In the genomic region with DNA sequence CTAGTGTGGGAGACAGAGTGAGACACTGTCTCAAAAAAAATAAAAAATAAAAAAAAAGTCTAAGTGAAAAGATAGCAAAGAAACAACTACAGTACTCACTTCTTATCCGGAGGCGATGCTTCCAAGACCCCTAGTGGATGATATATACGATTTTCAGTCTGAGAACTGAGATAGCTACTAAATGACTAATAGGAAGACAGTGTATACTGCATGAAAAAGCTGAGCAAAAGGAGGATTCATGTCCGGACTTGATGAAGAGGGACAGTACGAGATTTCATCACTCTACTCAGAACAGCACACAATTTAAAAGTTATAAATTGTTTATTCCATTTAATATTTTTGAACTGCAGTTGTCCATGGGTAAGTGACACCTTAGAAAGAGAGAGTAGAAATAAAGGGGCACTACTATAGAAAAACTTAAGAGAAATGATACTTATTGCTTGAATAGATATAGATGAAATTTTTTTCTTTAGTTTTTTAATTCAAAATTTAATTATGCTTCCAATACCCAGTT, we compare ENCODE assay signal across 8 cellular contexts.
DNase-seq lines count a peak whose midpoint lies in the region; ATAC-seq, FAIRE-seq and TF ChIP-seq lines count a peak whose summit lies in the region.
"Not testable (repeated sequence)": the region's sequence is repeated elsewhere in the genome, so short reads cannot be mapped to it uniquely, and the experiment has no call there.

No MANE protein-coding gene starts in this region.

- H3K4me3 ChIP-seq in A549; GM12878; bronchial epithelial cell (ENCODE audit: low read depth, low read length); small intestine (ENCODE audit: low read depth in 1 of 2, low read length in 2 of 2): not testable (repeated sequence)
- peak overlapping the region; percentile 15; the same call in 1 of the 2 replicates for H3K4me3 ChIP-seq in LNCaP clone FGC (ENCODE audit: low read depth, low read length)

- ATAC-seq in A549: peak; percentile 64 to 71; a peak in 5 of 6 replicates
- ATAC-seq in GM21717 (IDR thresholded peaks at IDR 0.05; ENCODE audit: unreplicated experiment): peak; percentile 49
- peak; percentile 46; the same call in 2 of the 3 replicates for ATAC-seq in GM12878
- ATAC-seq in foreskin keratinocyte: peak; percentile 90

- not testable (repeated sequence) for H3K27me3 ChIP-seq in GM12878 (replicated peaks in 1 of 2; ENCODE audit: control insufficient read depth in 2 of 2, insufficient read depth in 2 of 2, low read length in 1 of 2); bronchial epithelial cell (ENCODE audit: control insufficient read depth, insufficient read depth, low read length); foreskin keratinocyte; small intestine (ENCODE audit: control insufficient read depth in 2 of 2, insufficient read depth in 2 of 2, low read length in 2 of 2)

- not testable (repeated sequence) for H3K4me2 ChIP-seq in A549; GM12878 (ENCODE audit: control insufficient read depth, insufficient read depth)

- FAIRE-seq in A549 (lab: Jason Lieb, UNC): peak; percentile 100
- FAIRE-seq in GM12878 (lab: Jason Lieb, UNC); bronchial epithelial cell (lab: Jason Lieb, UNC): not testable (repeated sequence)
- FAIRE-seq in small intestine (lab: Jason Lieb, UNC): peak; percentile 80

- RAD21 ChIA-PET in GM12878 (lab: Charles Lee; ENCODE audit: unreplicated experiment): not testable (repeated sequence)

- POLR2A ChIA-PET in A549 (lab: Yijun Ruan, JAX); GM12878 (lab: Charles Lee): not testable (repeated sequence)

- DNase-seq in A549 (ENCODE audit: low read depth in 1 of 2, low spot score in 1 of 2) (peak in 1 of 2 experiments; percentile 1), RPMI8226 (peak; percentile 1), bronchial epithelial cell (ENCODE audit: low read depth) (peak; percentile 54), foreskin keratinocyte (peak; percentile 29 to 40)
- DNase-seq in LNCaP clone FGC (ENCODE audit: low read depth); GM12878 (ENCODE audit: low read depth, low spot score); small intestine: not testable (repeated sequence)

- intact Hi-C loops in GM12878 (cut with micrococcal nuclease; ENCODE audit: unreplicated experiment): not testable (repeated sequence)

- TF ChIP-seq POLR2A in A549 (IDR thresholded peaks at IDR 0.05; ENCODE audit: low read length); GM12878 (IDR thresholded peaks at IDR 0.05; ENCODE audit: low read depth, low read length): not testable (repeated sequence)

- SMC1A ChIA-PET in GM12878 (lab: Charles Lee; ENCODE audit: uncharacterized antibody, unreplicated experiment): not testable (repeated sequence)

- not testable (repeated sequence) for H3K9me3 ChIP-seq in A549; GM12878 (replicated peaks; ENCODE audit: control insufficient read depth, insufficient read depth, low read length); small intestine (ENCODE audit: control insufficient read depth, low read depth)

- not testable (repeated sequence) for H3K4me1 ChIP-seq in A549; GM12878 (ENCODE audit: control insufficient read depth, insufficient read depth, low read length); foreskin keratinocyte; small intestine (ENCODE audit: control insufficient read depth in 2 of 2, insufficient read depth in 1 of 2, low read depth in 1 of 2, low read length in 1 of 2)

- not testable (repeated sequence) for H4K20me1 ChIP-seq in GM12878 (ENCODE audit: control insufficient read depth, insufficient read depth)

- 11% methylated on average over 5 of the region's 5 CpGs for WGBS in A549 (ENCODE audit: missing lambda C conversion rate)
- WGBS in GM12878 (ENCODE audit: insufficient coverage, insufficient replicate concordance, low lambda C conversion rate, missing lambda C conversion rate): 13% methylated on average over 5 of the region's 5 CpGs
- WGBS in small intestine, 3 donors: 76 to 81% (median 79%) methylated on average over 4 of the region's 5 CpGs

- H3K36me3 ChIP-seq in GM12878 (ENCODE audit: control insufficient read depth in 2 of 2, insufficient read depth in 2 of 2, low read length in 1 of 2); bronchial epithelial cell (ENCODE audit: control insufficient read depth, insufficient read depth, low read length); small intestine (ENCODE audit: control insufficient read depth in 2 of 2, insufficient read depth in 2 of 2, low read length in 2 of 2): not testable (repeated sequence)

- not testable (repeated sequence) for TF ChIP-seq EP300 in A549 (IDR thresholded peaks at IDR 0.05); GM12878 (IDR thresholded peaks at IDR 0.05; ENCODE audit: borderline replicate concordance in 1 of 2, control insufficient read depth in 1 of 2, low read depth in 2 of 2, low read length in 2 of 2)

- not testable (repeated sequence) for H3K79me2 ChIP-seq in GM12878 (ENCODE audit: control insufficient read depth, insufficient read depth, low read length)

- not testable (repeated sequence) for TF ChIP-seq RAD21 in A549 (conservative IDR thresholded peaks at IDR 0.05 in 1 of 2, IDR thresholded peaks at IDR 0.05 in 1 of 2); GM12878 (IDR thresholded peaks at IDR 0.05; ENCODE audit: insufficient read depth, low read depth, low read length)

- not testable (repeated sequence) for H2AFZ ChIP-seq in GM12878 (ENCODE audit: control insufficient read depth, low read depth, low read length)

- H3K9ac ChIP-seq in GM12878 (ENCODE audit: control insufficient read depth, insufficient read depth, low read length): not testable (repeated sequence)

- not testable (repeated sequence) for BruUV-seq in GM12878 (replicated peaks; lab: Mats Ljungman, UMichigan)

- in situ Hi-C loops in GM12878 (cut with MboI): not testable (repeated sequence)

- TF ChIP-seq CTCF in A549 (IDR thresholded peaks at IDR 0.05); LNCaP clone FGC (IDR thresholded peaks at IDR 0.05; ENCODE audit: control insufficient read depth, extremely low read depth, insufficient read depth); GM12878 (IDR thresholded peaks at IDR 0.05 in 2 of 3, conservative IDR thresholded peaks at IDR 0.05 in 1 of 3; ENCODE audit: control insufficient read depth in 2 of 3, extremely low read depth in 1 of 3, insufficient read depth in 1 of 3, low read depth in 3 of 3, low read length in 3 of 3); bronchial epithelial cell (IDR thresholded peaks at IDR 0.05; ENCODE audit: insufficient read depth, low read length, severe bottlenecking); foreskin keratinocyte (conservative IDR thresholded peaks at IDR 0.05): not testable (repeated sequence)

- not testable (repeated sequence) for H3K27ac ChIP-seq in A549; GM12878 (ENCODE audit: control insufficient read depth, insufficient read depth); foreskin keratinocyte; small intestine (ENCODE audit: low read depth in 1 of 2, low read length in 1 of 2)

- CTCF ChIA-PET in A549 (lab: Yijun Ruan, JAX); GM12878 (lab: Yijun Ruan, JAX): not testable (repeated sequence)
